In the genomic region with DNA sequence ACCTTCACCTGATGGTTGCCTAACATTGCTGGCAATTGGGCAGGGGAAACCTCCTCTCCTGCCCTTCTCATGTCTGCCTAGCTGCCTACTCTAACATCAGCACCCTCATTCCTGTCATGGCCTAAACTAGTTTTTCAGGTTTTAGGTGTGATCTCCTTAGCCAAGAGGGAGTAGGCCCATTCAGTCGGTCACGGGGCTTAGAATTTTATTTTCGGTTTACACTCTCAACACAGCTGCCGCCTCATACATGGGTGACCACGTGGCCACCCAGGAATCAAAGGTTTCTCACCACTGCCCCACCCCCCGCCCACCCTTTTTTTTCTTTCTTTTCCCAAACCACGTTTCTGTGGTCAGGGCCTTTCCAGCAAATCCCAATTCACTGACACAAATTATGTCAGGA, we compare ENCODE assay signal across 11 cellular contexts.
A peak's percentile ranks its signal among the peaks of the same experiment; 100 is the strongest.
DNase-seq lines count a peak whose midpoint lies in the region; TF ChIP-seq lines count a peak whose summit lies in the region.
"Had no signal": no experiment of that assay in that cellular context is flagged by ENCODE, and none has a peak within 500 bp of the region (broad histone marks: within the 10 kb centered on the region; RNA-seq: fewer than 3 reads in every experiment).

No MANE protein-coding gene starts in this region.

- H3K4me3 ChIP-seq in Peyer's patch (no peak overlapping the region), suprapubic skin (no peak overlapping the region), coronary artery (no peak overlapping the region)

- H3K9me3 ChIP-seq in Peyer's patch (no peaks in the 10 kb centered on the region), suprapubic skin (no peaks in the 10 kb centered on the region)

- DNase-seq in HT-29 (ENCODE audit: low spot score), result peak; percentile 95
- peak in 2 of 3 donors; percentile 57 to 59 for DNase-seq in Peyer's patch
- peak; percentile 35 for DNase-seq in iPS-NIHi7 (ENCODE audit: extremely low spot score)
- DNase-seq in suprapubic skin (ENCODE audit: low spot score in 2 of 2), result no peak
- DNase-seq in NCI-H1436 treated with DMSO at 0.1 percent for 48 hours (lab: John Stamatoyannopoulos, UW), result no peak
- DNase-seq in NCI-H226, result no peak
- DNase-seq in coronary artery (ENCODE audit: low spot score), result no peak
- DNase-seq: activated naive CD4-positive, alpha-beta T cell treated with Interleukin-2 at 50 U/mL for 16 hours; effector CD4-positive, alpha-beta T cell; HFFc6; posterior cingulate gyrus had no signal

- H3K4me1 ChIP-seq in Peyer's patch (no peaks in the 10 kb centered on the region), suprapubic skin (peaks cover 7% of the 10 kb centered on the region)

- TF ChIP-seq CTCF in Peyer's patch (IDR thresholded peaks at IDR 0.05) (no peak), suprapubic skin (IDR thresholded peaks at IDR 0.05) (no peak), coronary artery (IDR thresholded peaks at IDR 0.05) (no peak)

- TF ChIP-seq POLR2A in Peyer's patch (IDR thresholded peaks at IDR 0.05) (no peak), suprapubic skin (IDR thresholded peaks at IDR 0.05) (no peak)

- H3K27ac ChIP-seq in Peyer's patch (peak overlapping the region in 1 of 4 donors; percentile 62), suprapubic skin (peak overlapping the region; percentile 43), coronary artery (no peak overlapping the region)

- 44% methylated on average over 7 of the region's 7 CpGs for WGBS in suprapubic skin

- H3K36me3 ChIP-seq in Peyer's patch, result no peaks in the 10 kb centered on the region
- H3K36me3 ChIP-seq in suprapubic skin, result no peaks in the 10 kb centered on the region

- H3K27me3 ChIP-seq in Peyer's patch (no peaks in the 10 kb centered on the region), suprapubic skin (no peaks in the 10 kb centered on the region)

- no peak for TF ChIP-seq EP300 in suprapubic skin (IDR thresholded peaks at IDR 0.05)

Comparison
In these comparisons a context has a peak if more than half of its experiments do, and no peak if none do; other contexts are left out.
1. DNase-seq: peak in HT-29 (single experiment), Peyer's patch (2 of 3) and iPS-NIHi7 (single experiment); none in suprapubic skin (0 of 2), NCI-H1436 treated with DMSO at 0.1 percent for 48 hours (single experiment), NCI-H226 (single experiment) and coronary artery (single experiment).